ENCODE assay signal across 8 cellular contexts in the genomic region with DNA sequence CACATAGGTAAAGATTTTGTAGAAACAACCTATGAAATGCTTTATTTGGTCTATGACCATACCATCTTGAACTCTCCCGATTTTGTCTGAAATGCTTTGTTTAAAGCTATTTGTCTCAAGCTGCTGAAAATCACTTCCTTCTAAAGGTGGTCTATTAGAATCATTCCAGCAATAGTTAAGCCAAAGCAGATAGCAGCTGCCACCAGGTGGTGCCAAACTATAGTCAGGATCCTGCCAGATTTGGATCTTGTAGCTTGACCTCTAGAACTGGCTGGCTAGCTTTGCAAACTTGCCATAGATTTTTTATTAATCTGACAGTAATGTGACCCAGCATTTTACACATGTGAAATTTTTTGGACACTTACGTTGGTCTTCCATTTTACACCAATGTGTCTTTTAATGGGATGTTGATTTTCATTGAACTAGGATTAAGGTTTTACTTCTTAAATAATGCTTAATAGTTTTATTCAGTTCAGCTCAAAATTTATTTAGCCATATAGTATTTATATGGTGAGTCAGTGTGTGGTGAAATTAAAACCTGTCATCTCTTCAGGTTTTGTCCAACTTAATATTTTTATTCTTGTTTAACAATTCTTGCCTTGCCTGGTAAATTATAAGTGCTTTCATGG. TPM values are rescaled to one million over a fixed set of nuclear protein-coding genes. Genes with fewer than 3 reads are reported as not detected.
DNase-seq lines count a peak whose midpoint lies in the region; ATAC-seq and TF ChIP-seq lines count a peak whose summit lies in the region.

No MANE protein-coding gene starts in this region.

- TF ChIP-seq POLR2A in gastroesophageal sphincter (IDR thresholded peaks at IDR 0.05) = no peak

- H3K4me1 ChIP-seq in gastroesophageal sphincter = peaks cover 0 to 6% (median 0%) of the 10 kb centered on the region in 3 donors

- H3K36me3 ChIP-seq in gastroesophageal sphincter = peaks cover 0 to 4% of the 10 kb centered on the region in 2 donors

- H3K27me3 ChIP-seq in gastroesophageal sphincter = no peaks in the 10 kb centered on the region

- 10 to 18% methylated on average over 2 of the region's 2 CpGs for WGBS in gastroesophageal sphincter (ENCODE audit: low coverage in 1 of 2), 2 donors

- H3K9me3 ChIP-seq in gastroesophageal sphincter = no peaks in the 10 kb centered on the region

- DNase-seq in SKM-1 treated with dmso at 0.1 percent for 144 hours (lab: John Stamatoyannopoulos, UW; ENCODE audit: unreplicated experiment) (peak; percentile 15), SKM-1 (lab: John Stamatoyannopoulos, UW; ENCODE audit: unreplicated experiment) (no peak), LHCN-M2 (ENCODE audit: low read depth) (peak; percentile 46), putamen (ENCODE audit: low spot score) (peak; percentile 40)

- TF ChIP-seq CTCF in VCaP (conservative IDR thresholded peaks at IDR 0.05) (peak; percentile 91), gastroesophageal sphincter (IDR thresholded peaks at IDR 0.05) (peak; percentile 34 to 69 (median 43))

- no peak overlapping the region for H3K4me3 ChIP-seq in gastroesophageal sphincter

- ATAC-seq in gastroesophageal sphincter = no peak
- ATAC-seq in HG02642 (IDR thresholded peaks at IDR 0.05; ENCODE audit: poor library complexity, unreplicated experiment) = no peak
- no peak for ATAC-seq in HG02884 (IDR thresholded peaks at IDR 0.05; ENCODE audit: unreplicated experiment)

- no peak for TF ChIP-seq EP300 in gastroesophageal sphincter (IDR thresholded peaks at IDR 0.05)

- H3K27ac ChIP-seq in VCaP (no peak overlapping the region), gastroesophageal sphincter (no peak overlapping the region)

RNA-seq across cellular contexts. Expression of gene CTR9, which starts 19.7 kb away (rescaled TPM):
- total RNA-seq in LHCN-M2 (2014; rRNA removed) = 20.5 and 25.1 TPM in 2 replicates
- 14.2 TPM for polyA plus RNA-seq in LHCN-M2 (2012)
- total RNA-seq in gastroesophageal sphincter = 10 to 100 TPM; 18.1 to 21.8 (median 20.9) TPM

RNA-seq across cellular contexts. Expression of gene EIF4G2, which starts 38.0 kb away (rescaled TPM):
- total RNA-seq in LHCN-M2 (2014; rRNA removed) (925 and 936 TPM in 2 replicates), gastroesophageal sphincter (100 to 1,000 TPM; 587 to 866 (median 665) TPM)
- 415 TPM for polyA plus RNA-seq in LHCN-M2 (2012)
